23 cellular contexts compared by ENCODE assay signal in genomic region chr4:3112979-3113469, GRCh38. TPM values are rescaled to one million over a fixed set of nuclear protein-coding genes. Genes with fewer than 3 reads are reported as not detected.
DNase-seq lines count a peak whose midpoint lies in the region; ATAC-seq, FAIRE-seq and TF ChIP-seq lines count a peak whose summit lies in the region.
"Had no signal": no experiment of that assay in that cellular context is flagged by ENCODE, and none has a peak within 500 bp of the region (broad histone marks: within the 10 kb centered on the region; RNA-seq: fewer than 3 reads in every experiment).

No MANE protein-coding gene starts in this region.

- FAIRE-seq in A549 (lab: Jason Lieb, UNC) (no peak), endothelial cell of umbilical vein (lab: Jason Lieb, UNC) (no peak)
- FAIRE-seq: RCC 7860 had no signal

- H3K36me3 ChIP-seq in IMR-90 (ENCODE audit: control insufficient read depth, insufficient read depth, low read length) = peaks cover 28% of the 10 kb centered on the region
- H3K36me3 ChIP-seq in endothelial cell of umbilical vein (ENCODE audit: control insufficient read depth in 2 of 2, extremely low read depth in 1 of 2, insufficient read depth in 2 of 2, low read length in 2 of 2) = peaks cover 10 to 18% of the 10 kb centered on the region in 2 experiments
- peaks cover 15 to 31% of the 10 kb centered on the region in 2 donors for H3K36me3 ChIP-seq in lung (ENCODE audit: control insufficient read depth in 2 of 2, insufficient read depth in 2 of 2, low read length in 2 of 2)

- ATAC-seq in A549 = no peak
- no peak for ATAC-seq in IMR-90 (ENCODE audit: low read depth)
- ATAC-seq in lung (ENCODE audit: insufficient read depth, low FRiP score) = peak; percentile 41

- TF ChIP-seq CTCF in A549 (IDR thresholded peaks at IDR 0.05) (no peak), IMR-90 (conservative IDR thresholded peaks at IDR 0.05; ENCODE audit: low read depth, low read length) (no peak), endothelial cell of umbilical vein (IDR thresholded peaks at IDR 0.05; ENCODE audit: extremely low read depth in 1 of 2, insufficient read depth in 1 of 2, low read depth in 1 of 2, low read length in 2 of 2) (no peak), lung (IDR thresholded peaks at IDR 0.05; ENCODE audit: control extremely low read depth, extremely low read depth) (no peak)

- no peaks in the 10 kb centered on the region for H3K4me1 Mint-ChIP-seq in activated naive CD4-positive, alpha-beta T cell treated with anti-CD3 and anti-CD28 coated beads for 36 hours (ENCODE audit: low read depth)

- H4K20me1 ChIP-seq in IMR-90 (ENCODE audit: insufficient read depth, low read length) (peaks cover 3% of the 10 kb centered on the region; the same call in 1 of the 2 replicates), endothelial cell of umbilical vein (replicated peaks; ENCODE audit: control insufficient read depth, extremely low read depth, insufficient read depth, low read length) (no peaks in the 10 kb centered on the region)

- H3K27ac ChIP-seq in A549 (no peak overlapping the region), IMR-90 (ENCODE audit: insufficient read depth, low read length) (no peak overlapping the region), endothelial cell of umbilical vein (ENCODE audit: insufficient read depth, low read depth, low read length) (peak overlapping the region; percentile 95), lung (ENCODE audit: low read depth in 1 of 2, low read length in 1 of 2) (no peak overlapping the region), caudate nucleus (ENCODE audit: low read depth, low read length) (no peak overlapping the region)

- TF ChIP-seq EP300 in A549 (IDR thresholded peaks at IDR 0.05) = no peak

- no peak overlapping the region for H2BK5ac ChIP-seq in IMR-90 (ENCODE audit: low read depth, low read length, poor library complexity, severe bottlenecking)

- in situ Hi-C loops in IMR-90 (cut with MboI; ENCODE audit: low sequenced_read_pairs) = no loop called here
- in situ Hi-C loops in G401 (cut with HindIII; ENCODE audit: low sequenced_read_pairs) = no loop called here

- H2BK15ac ChIP-seq in IMR-90 (ENCODE audit: low read depth, low read length) = no peak overlapping the region

- no peak overlapping the region for H3K9ac ChIP-seq in IMR-90 (ENCODE audit: low read depth, low read length)
- no peak overlapping the region for H3K9ac ChIP-seq in endothelial cell of umbilical vein (replicated peaks; ENCODE audit: extremely low read depth, insufficient read depth, low read length)

- no peak overlapping the region for H2BK20ac ChIP-seq in IMR-90 (ENCODE audit: low read depth, low read length)

- H4K91ac ChIP-seq in IMR-90 (ENCODE audit: insufficient read depth, low read depth, low read length) = no peak overlapping the region

- no peak overlapping the region for H2BK120ac ChIP-seq in IMR-90 (ENCODE audit: low read depth, low read length)

- no peak overlapping the region for H3K23ac ChIP-seq in IMR-90 (ENCODE audit: low read depth, low read length)

- peaks cover 2% of the 10 kb centered on the region for H3K79me2 ChIP-seq in endothelial cell of umbilical vein (ENCODE audit: control insufficient read depth, insufficient read depth, low read length)

- no peak overlapping the region for H3K18ac ChIP-seq in IMR-90 (ENCODE audit: low read depth, low read length)

- dilution Hi-C loops in IMR-90 (cut with HindIII; ENCODE audit: low sequenced_read_pairs, unreplicated experiment) (no loop called here), endothelial cell of umbilical vein (cut with MboI; ENCODE audit: extremely low pct_ligation_motif_present, low sequenced_read_pairs) (no loop called here)

- H3K4ac ChIP-seq in IMR-90 (ENCODE audit: low read depth, low read length) = no peak overlapping the region

- no peak overlapping the region for H2AK9ac ChIP-seq in IMR-90 (replicated peaks; ENCODE audit: low read depth, low read length, poor library complexity)

- no peak for DNase-seq in A549 (ENCODE audit: low read depth in 1 of 2, low spot score in 1 of 2)
- DNase-seq in IMR-90 = peak; percentile 49
- peak; percentile 20 for DNase-seq in endothelial cell of umbilical vein (ENCODE audit: low read depth, low spot score)
- DNase-seq in lung (ENCODE audit: low spot score) = no peak
- DNase-seq in caudate nucleus (lab: John Stamatoyannopoulos, UW) = no peak
- no peak for DNase-seq in activated naive CD4-positive, alpha-beta T cell treated with anti-CD3 and anti-CD28 coated beads for 36 hours
- no peak for DNase-seq in hepatic stellate cell (ENCODE audit: low spot score)
- DNase-seq in G401 (ENCODE audit: low spot score) = no peak
- DNase-seq: activated CD4-positive, alpha-beta T cell treated with anti-CD3 and anti-CD28 coated beads for 48 hours; CD4-positive, alpha-beta memory T cell; DMS153; H9; MG63; NCI-H1436; spleen; stimulated activated CD4-positive, alpha-beta T cell treated with anti-CD3 and anti-CD28 coated beads, Interleukin-4, amount 100 ng/mL, for 4 hours had no signal

- H3K14ac ChIP-seq in IMR-90 (replicated peaks; ENCODE audit: low read depth, low read length) = no peak overlapping the region

- no peaks in the 10 kb centered on the region for H3K27me3 Mint-ChIP-seq in activated naive CD4-positive, alpha-beta T cell treated with anti-CD3 and anti-CD28 coated beads for 36 hours (ENCODE audit: low read depth)
- H3K27me3 Mint-ChIP-seq: CD4-positive, alpha-beta memory T cell; progenitor cell of endocrine pancreas had no signal

- no peak overlapping the region for H4K5ac ChIP-seq in IMR-90 (ENCODE audit: low read depth, low read length)

- H3K4me1 ChIP-seq in A549 = no peaks in the 10 kb centered on the region
- peaks cover 12% of the 10 kb centered on the region for H3K4me1 ChIP-seq in IMR-90 (ENCODE audit: control insufficient read depth, insufficient read depth, low read length)
- peaks cover 41% of the 10 kb centered on the region for H3K4me1 ChIP-seq in endothelial cell of umbilical vein (ENCODE audit: control insufficient read depth, extremely low read depth, insufficient read depth, low read length)
- H3K4me1 ChIP-seq in lung (ENCODE audit: control insufficient read depth in 2 of 2, insufficient read depth in 2 of 2, low read length in 2 of 2) = peaks cover 3 to 12% of the 10 kb centered on the region in 2 donors

- no peaks in the 10 kb centered on the region for H3K9me3 Mint-ChIP-seq in activated naive CD4-positive, alpha-beta T cell treated with anti-CD3 and anti-CD28 coated beads for 36 hours
- H3K9me3 Mint-ChIP-seq: activated T-helper 2 cell treated with anti-CD3 and anti-CD28 coated beads, Interferon-gamma antibody, Interleukin-2, Interleukin-4, amounts not matched to agents 10 μg/mL and 5 μg/mL and 100 μg/mL, durations not matched to agents 14 hours and 24 hours and 36 hours; CD4-positive, alpha-beta memory T cell had no signal

- 96% methylated on average over 3 of the region's 3 CpGs for WGBS in A549 (ENCODE audit: missing lambda C conversion rate)
- no CpG with 5 or more reads among the region's 3 CpGs for WGBS in IMR-90 (ENCODE audit: extremely low coverage in 2 of 2, insufficient read length in 1 of 2), 2 experiments
- WGBS in lung, 2 donors = 70 to 85% methylated on average over 3 of the region's 3 CpGs

- no peak overlapping the region for H3K27ac Mint-ChIP-seq in activated naive CD4-positive, alpha-beta T cell treated with anti-CD3 and anti-CD28 coated beads for 36 hours
- H3K27ac Mint-ChIP-seq: activated T-helper 2 cell treated with anti-CD3 and anti-CD28 coated beads, Interferon-gamma antibody, Interleukin-2, Interleukin-4, amounts not matched to agents 10 μg/mL and 5 μg/mL and 100 μg/mL, durations not matched to agents 14 hours and 24 hours and 36 hours; H9; progenitor cell of endocrine pancreas had no signal

- TF ChIP-seq RAD21 in A549 (conservative IDR thresholded peaks at IDR 0.05 in 1 of 2, IDR thresholded peaks at IDR 0.05 in 1 of 2) = no peak
- TF ChIP-seq RAD21 in IMR-90 (IDR thresholded peaks at IDR 0.05; ENCODE audit: low read length) = no peak

- H3K4me3 Mint-ChIP-seq in activated naive CD4-positive, alpha-beta T cell treated with anti-CD3 and anti-CD28 coated beads for 36 hours = no peak overlapping the region
- H3K4me3 Mint-ChIP-seq: CD4-positive, alpha-beta memory T cell; H9 had no signal

- no peaks in the 10 kb centered on the region for H3K9me3 ChIP-seq in A549
- no peaks in the 10 kb centered on the region for H3K9me3 ChIP-seq in IMR-90 (ENCODE audit: control insufficient read depth, insufficient read depth, low read length)
- H3K9me3 ChIP-seq in endothelial cell of umbilical vein (replicated peaks; ENCODE audit: control insufficient read depth, insufficient read depth, low read length) = no peaks in the 10 kb centered on the region
- H3K9me3 ChIP-seq in lung (ENCODE audit: control insufficient read depth in 2 of 2, insufficient read depth in 1 of 2, low read length in 1 of 2) = no peaks in the 10 kb centered on the region
- H3K9me3 ChIP-seq: MG63, spleen, vagina had no signal

- intact Hi-C loops in IMR-90 (cut with micrococcal nuclease) (no loop called here), endothelial cell of umbilical vein (cut with micrococcal nuclease) (loop anchor here (5.0 kb wide), 1 partner anchor 219 kb away; no protein-coding TSS in a partner anchor)
- intact Hi-C loops in activated naive CD4-positive, alpha-beta T cell treated with anti-CD3 and anti-CD28 coated beads for 36 hours (cut with micrococcal nuclease) = no loop called here

- H3K4me3 ChIP-seq in A549 (no peak overlapping the region), IMR-90 (ENCODE audit: insufficient read depth, low read depth, low read length) (no peak overlapping the region), endothelial cell of umbilical vein (replicated peaks in 1 of 3; ENCODE audit: insufficient read depth in 1 of 3, low read depth in 1 of 3, low read length in 3 of 3) (no peak overlapping the region), lung (no peak overlapping the region)
- H3K4me3 ChIP-seq: MG63, spleen, vagina had no signal

- H3K9me1 ChIP-seq in IMR-90 (ENCODE audit: insufficient read depth, low read length) (peaks cover 11% of the 10 kb centered on the region), endothelial cell of umbilical vein (replicated peaks; ENCODE audit: control insufficient read depth, extremely low read depth, insufficient read depth, low read length) (no peaks in the 10 kb centered on the region)

- no peak for TF ChIP-seq POLR2A in A549 (IDR thresholded peaks at IDR 0.05; ENCODE audit: low read length)
- no peak for TF ChIP-seq POLR2A in IMR-90 (IDR thresholded peaks at IDR 0.05; ENCODE audit: low read depth, low read length)
- no peak for TF ChIP-seq POLR2A in endothelial cell of umbilical vein (IDR thresholded peaks at IDR 0.05; ENCODE audit: low read depth, low read length)

- H2AFZ ChIP-seq in IMR-90 (replicated peaks; ENCODE audit: low read length, poor library complexity) = no peak overlapping the region
- no peak overlapping the region for H2AFZ ChIP-seq in endothelial cell of umbilical vein (ENCODE audit: low read depth, low read length)

- no peak overlapping the region for H4K8ac ChIP-seq in IMR-90 (ENCODE audit: low read depth in 2 of 2, low read length in 2 of 2)

- BruUV-seq in IMR-90 (replicated peaks; lab: Mats Ljungman, UMichigan) (no TSS peak), endothelial cell of umbilical vein (replicated peaks; lab: Mats Ljungman, UMichigan) (no TSS peak)

- peaks cover 15 to 65% of the 10 kb centered on the region in 2 experiments for H3K79me1 ChIP-seq in IMR-90 (ENCODE audit: low read depth in 1 of 2, low read length in 2 of 2)

- H3K36me3 Mint-ChIP-seq in activated naive CD4-positive, alpha-beta T cell treated with anti-CD3 and anti-CD28 coated beads for 36 hours (ENCODE audit: low read depth) = peaks cover 35% of the 10 kb centered on the region

- H3K56ac ChIP-seq in IMR-90 (ENCODE audit: extremely low read depth, insufficient read depth, low read length) = no peak overlapping the region

- no peaks in the 10 kb centered on the region for H3K27me3 ChIP-seq in IMR-90 (ENCODE audit: control insufficient read depth, insufficient read depth, low read length)
- no peaks in the 10 kb centered on the region for H3K27me3 ChIP-seq in endothelial cell of umbilical vein (ENCODE audit: control insufficient read depth in 2 of 2, insufficient read depth in 2 of 2, low read length in 2 of 2)
- no peaks in the 10 kb centered on the region for H3K27me3 ChIP-seq in lung (ENCODE audit: control insufficient read depth, insufficient read depth)
- H3K27me3 ChIP-seq: MG63, spleen, vagina had no signal

- no peak overlapping the region for H2AK5ac ChIP-seq in IMR-90 (ENCODE audit: low read depth, low read length)

- H3K4me2 ChIP-seq in A549 (no peak overlapping the region), IMR-90 (ENCODE audit: low read depth, low read length) (no peak overlapping the region), endothelial cell of umbilical vein (ENCODE audit: insufficient read depth, low read length) (peak overlapping the region; percentile 63)

- CTCF ChIA-PET in A549 (lab: Yijun Ruan, JAX) = interaction anchor here (0.6 to 1.8 kb wide), 2 partner anchors 36 to 58 kb away, joined by 4 read pairs; no protein-coding TSS in a partner anchor
- CTCF ChIA-PET in IMR-90 (lab: Yijun Ruan, JAX) = no interaction called here
- CTCF ChIA-PET in endothelial cell of umbilical vein (lab: Charles Lee) = interaction anchor here (1.6 to 7.5 kb wide), 3 partner anchors 10 to 28 kb away, joined by 6 to 264 read pairs (median 124); no protein-coding TSS in a partner anchor
- CTCF ChIA-PET in activated naive CD4-positive, alpha-beta T cell treated with anti-CD3 and anti-CD28 coated beads for 36 hours (lab: Charles Lee) = interaction anchor here (0.8 kb wide), 1 partner anchor 75 kb away, joined by 3 read pairs; no protein-coding TSS in a partner anchor

- POLR2A ChIA-PET in A549 (lab: Yijun Ruan, JAX) (no interaction called here), IMR-90 (lab: Charles Lee; ENCODE audit: unreplicated experiment) (no interaction called here), endothelial cell of umbilical vein (lab: Charles Lee) (interaction anchor here (0.6 to 0.8 kb wide), 2 partner anchors 9 to 22 kb away, joined by 4 read pairs; no protein-coding TSS in a partner anchor)

RNA-seq across cellular contexts. Expression of gene HTT, which starts 38.5 kb away (rescaled TPM):
- 16.9 and 21.5 TPM in 2 replicates for polyA plus RNA-seq in A549 (2011; rRNA removed)
- 7.9 and 12.3 TPM in 2 replicates for polyA plus RNA-seq in A549 (2012; cell fraction: cytosol; rRNA removed)
- polyA plus RNA-seq in A549 (2012; cell fraction: nucleus; rRNA removed) = 20.1 and 21.9 TPM in 2 replicates
- 13.3 to 14.5 TPM (median 14.0 TPM) in 3 replicates for polyA plus RNA-seq in A549 (2017; fragmentation: RNase III; extraction: RNeasy Plus Mini Kit Qiagen cat#74134 plus additional on column Dnase treatment)
- 89.1 and 125 TPM in 2 replicates for polyA minus RNA-seq in A549 (2011; rRNA and poly(A)+ RNA removed)
- total RNA-seq in IMR-90 (2012; rRNA removed) = 14.3 and 16.1 TPM in 2 replicates
- 11.6 and 18.7 TPM in 2 replicates for polyA plus RNA-seq in IMR-90 (2012; rRNA removed)
- polyA plus RNA-seq in IMR-90 (2012; cell fraction: cytosol; rRNA removed) = 6.8 and 7.1 TPM in 2 replicates
- 33.6 and 35.9 TPM in 2 replicates for polyA plus RNA-seq in IMR-90 (2012; cell fraction: nucleus; rRNA removed; ENCODE audit: low replicate concordance)
- total RNA-seq in endothelial cell of umbilical vein = 61.2 and 63.2 TPM in 2 replicates
- polyA plus RNA-seq in endothelial cell of umbilical vein = 13.4 and 15.7 TPM in 2 replicates
- polyA plus RNA-seq in endothelial cell of umbilical vein (2011; cell fraction: cytosol; rRNA removed) = 12.9 and 14.5 TPM in 2 replicates
- 71.6 and 77.5 TPM in 2 replicates for polyA plus RNA-seq in endothelial cell of umbilical vein (2011; cell fraction: nucleus; rRNA removed)
- polyA plus RNA-seq in endothelial cell of umbilical vein (2012) = 19.8 and 30.9 TPM in 2 replicates
- polyA minus RNA-seq in endothelial cell of umbilical vein = 126 and 128 TPM in 2 replicates
- 55.3 TPM for polyA minus RNA-seq in endothelial cell of umbilical vein (2011; cell fraction: cytosol; rRNA and poly(A)+ RNA removed)
- 139 and 197 TPM in 2 replicates for polyA minus RNA-seq in endothelial cell of umbilical vein (2011; cell fraction: nucleus; rRNA and poly(A)+ RNA removed)
- 100 to 1,000 TPM in 1 of 2 donors, 10 to 100 TPM in 1; 70.6 to 109 TPM for total RNA-seq in lung
- polyA plus RNA-seq in lung = 10 to 100 TPM; 17.0 to 26.3 TPM
- 10 to 100 TPM; 91.6 to 94.1 TPM for total RNA-seq in activated naive CD4-positive, alpha-beta T cell treated with anti-CD3 and anti-CD28 coated beads for 36 hours
- 52.6 and 96.4 TPM in 2 replicates for total RNA-seq in G401 (2014; rRNA removed; shearing (Covaris generic))

RNA-seq across cellular contexts. Expression of gene HTT-AS, which starts 38.7 kb away (rescaled TPM):
- polyA plus RNA-seq in A549 (2011; rRNA removed) = not detected in 2 replicates
- polyA plus RNA-seq in A549 (2012; cell fraction: cytosol; rRNA removed) = not detected in 2 replicates
- not detected in 2 replicates for polyA plus RNA-seq in A549 (2012; cell fraction: nucleus; rRNA removed)
- not detected in 3 replicates for polyA plus RNA-seq in A549 (2017; fragmentation: RNase III; extraction: RNeasy Plus Mini Kit Qiagen cat#74134 plus additional on column Dnase treatment)
- polyA minus RNA-seq in A549 (2011; rRNA and poly(A)+ RNA removed) = not detected in 2 replicates
- not detected in 2 replicates for total RNA-seq in IMR-90 (2012; rRNA removed)
- not detected in 2 replicates for polyA plus RNA-seq in IMR-90 (2012; rRNA removed)
- polyA plus RNA-seq in IMR-90 (2012; cell fraction: cytosol; rRNA removed) = not detected in 2 replicates
- polyA plus RNA-seq in IMR-90 (2012; cell fraction: nucleus; rRNA removed; ENCODE audit: low replicate concordance) = not detected in 2 replicates
- total RNA-seq in endothelial cell of umbilical vein = not detected in 2 replicates
- not detected in 2 replicates for polyA plus RNA-seq in endothelial cell of umbilical vein
- polyA plus RNA-seq in endothelial cell of umbilical vein (2011; cell fraction: cytosol; rRNA removed) = not detected in 2 replicates
- polyA plus RNA-seq in endothelial cell of umbilical vein (2011; cell fraction: nucleus; rRNA removed) = not detected in 2 replicates
- not detected in 2 replicates for polyA plus RNA-seq in endothelial cell of umbilical vein (2012)
- polyA minus RNA-seq in endothelial cell of umbilical vein = not detected in 2 replicates
- polyA minus RNA-seq in endothelial cell of umbilical vein (2011; cell fraction: cytosol; rRNA and poly(A)+ RNA removed) = not detected
- not detected in 2 replicates for polyA minus RNA-seq in endothelial cell of umbilical vein (2011; cell fraction: nucleus; rRNA and poly(A)+ RNA removed)
- total RNA-seq in lung = not detected
- not detected for polyA plus RNA-seq in lung
- not detected for total RNA-seq in activated naive CD4-positive, alpha-beta T cell treated with anti-CD3 and anti-CD28 coated beads for 36 hours
- not detected in 2 replicates for total RNA-seq in G401 (2014; rRNA removed; shearing (Covaris generic))
- total RNA-seq: activated T-helper 2 cell treated with anti-CD3 and anti-CD28 coated beads, Interferon-gamma antibody, Interleukin-2, Interleukin-4, amounts not matched to agents 10 μg/mL and 5 μg/mL and 100 μg/mL, durations not matched to agents 14 hours and 24 hours and 36 hours; cardiac septum; CD4-positive, alpha-beta memory T cell; H9; kidney epithelial cell; progenitor cell of endocrine pancreas; spleen; vagina had no signal
- polyA plus RNA-seq: CD4-positive, alpha-beta memory T cell; neural cell; spleen had no signal

Comparison
In these comparisons a context has a peak if more than half of its experiments do, and no peak if none do; other contexts are left out.
1. DNase-seq: peak in IMR-90 (single experiment) and endothelial cell of umbilical vein (single experiment); none in A549 (0 of 2), lung (single experiment), caudate nucleus (0 of 61), activated naive CD4-positive, alpha-beta T cell treated with anti-CD3 and anti-CD28 coated beads for 36 hours (single experiment), hepatic stellate cell (single experiment) and G401 (single experiment).